Comparison of ENCODE assay signal across 9 cellular contexts in the genomic region with DNA sequence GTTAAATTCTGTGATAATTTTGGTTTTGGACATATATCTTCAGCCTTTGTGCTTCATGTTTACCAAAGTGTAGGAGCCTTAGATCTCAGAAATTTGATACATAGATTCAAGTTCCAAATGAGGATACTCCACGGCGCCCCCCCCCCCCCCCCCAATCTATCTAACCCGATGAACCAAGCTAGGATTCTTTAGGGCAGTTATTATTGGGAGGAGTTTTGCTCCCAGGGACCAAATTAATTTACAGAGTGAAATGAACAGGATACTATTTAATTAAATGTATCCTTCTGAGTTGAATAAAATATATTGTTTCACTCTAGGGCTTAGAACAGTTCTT.
DNase-seq lines count a peak whose midpoint lies in the region; ATAC-seq and TF ChIP-seq lines count a peak whose summit lies in the region.
"Had no signal": no experiment of that assay in that cellular context is flagged by ENCODE, and none has a peak within 500 bp of the region (broad histone marks: within the 10 kb centered on the region; RNA-seq: fewer than 3 reads in every experiment).

No MANE protein-coding gene starts in this region.

- DNase-seq in GM12864 (ENCODE audit: low read depth) (no peak), NB4 (ENCODE audit: low read depth) (no peak), amniotic stem cell (lab: John Stamatoyannopoulos, UW) (no peak), caudate nucleus (lab: John Stamatoyannopoulos, UW) (no peak)
- DNase-seq: cortex of kidney had no signal

- H3K27ac ChIP-seq in duodenal mucosa (ENCODE audit: low read depth, low read length) (peak overlapping the region; percentile 8), rectal smooth muscle tissue (ENCODE audit: low read depth, low read length) (no peak overlapping the region), caudate nucleus (ENCODE audit: low read depth, low read length) (no peak overlapping the region)

- H3K4me1 ChIP-seq in duodenal mucosa (ENCODE audit: control insufficient read depth in 1 of 2, insufficient read depth in 2 of 2, low read length in 2 of 2) (peaks cover 22 to 26% of the 10 kb centered on the region in 2 donors), rectal smooth muscle tissue (ENCODE audit: control insufficient read depth, insufficient read depth, low read length) (peaks cover 7% of the 10 kb centered on the region)

- H3K27me3 ChIP-seq in duodenal mucosa (ENCODE audit: control insufficient read depth in 1 of 2, insufficient read depth in 2 of 2, low read length in 2 of 2) (no peaks in the 10 kb centered on the region), rectal smooth muscle tissue (ENCODE audit: control insufficient read depth, insufficient read depth, low read length) (no peaks in the 10 kb centered on the region)

- TF ChIP-seq POLR2A in NB4 (IDR thresholded peaks at IDR 0.05; ENCODE audit: extremely low read depth, insufficient read length) = no peak

- TF ChIP-seq CTCF in GM12864 (IDR thresholded peaks at IDR 0.05; ENCODE audit: low read depth, low read length, missing control alignments) (no peak), NB4 (IDR thresholded peaks at IDR 0.05; ENCODE audit: low read depth, low read length) (no peak)

- no peaks in the 10 kb centered on the region for H3K36me3 ChIP-seq in duodenal mucosa (ENCODE audit: control insufficient read depth in 1 of 2, insufficient read depth in 2 of 2, low read length in 2 of 2)
- no peaks in the 10 kb centered on the region for H3K36me3 ChIP-seq in rectal smooth muscle tissue (ENCODE audit: control insufficient read depth, insufficient read depth, low read length)

- H3K4me3 ChIP-seq in GM12864 (ENCODE audit: low read depth, low read length) (peak overlapping the region; percentile 57; the same call in 1 of the 2 replicates), NB4 (ENCODE audit: low read depth, low read length) (peak overlapping the region; percentile 95), duodenal mucosa (ENCODE audit: low read depth in 1 of 2, low read length in 2 of 2) (peak overlapping the region; percentile 51 to 63), rectal smooth muscle tissue (ENCODE audit: low read length) (peak overlapping the region; percentile 29)

- no peaks in the 10 kb centered on the region for H3K9me3 ChIP-seq in duodenal mucosa (ENCODE audit: control insufficient read depth in 1 of 2, low read length in 2 of 2)

- ATAC-seq in HG03439 (IDR thresholded peaks at IDR 0.05; ENCODE audit: unreplicated experiment) (no peak), HG02852 (IDR thresholded peaks at IDR 0.05; ENCODE audit: unreplicated experiment) (no peak)

- H3K9ac ChIP-seq in duodenal mucosa (ENCODE audit: low read depth in 1 of 2, low read length in 2 of 2) (no peak overlapping the region), rectal smooth muscle tissue (ENCODE audit: low read length) (no peak overlapping the region)

Comparison
In these comparisons a context has a peak if more than half of its experiments do, and no peak if none do; other contexts are left out.
1. H3K4me3 ChIP-seq: peak in every context shown above with its lines; median percentile 95 in NB4; 57 in GM12864; 57 in duodenal mucosa; 29 in rectal smooth muscle tissue.